In the genomic region with DNA sequence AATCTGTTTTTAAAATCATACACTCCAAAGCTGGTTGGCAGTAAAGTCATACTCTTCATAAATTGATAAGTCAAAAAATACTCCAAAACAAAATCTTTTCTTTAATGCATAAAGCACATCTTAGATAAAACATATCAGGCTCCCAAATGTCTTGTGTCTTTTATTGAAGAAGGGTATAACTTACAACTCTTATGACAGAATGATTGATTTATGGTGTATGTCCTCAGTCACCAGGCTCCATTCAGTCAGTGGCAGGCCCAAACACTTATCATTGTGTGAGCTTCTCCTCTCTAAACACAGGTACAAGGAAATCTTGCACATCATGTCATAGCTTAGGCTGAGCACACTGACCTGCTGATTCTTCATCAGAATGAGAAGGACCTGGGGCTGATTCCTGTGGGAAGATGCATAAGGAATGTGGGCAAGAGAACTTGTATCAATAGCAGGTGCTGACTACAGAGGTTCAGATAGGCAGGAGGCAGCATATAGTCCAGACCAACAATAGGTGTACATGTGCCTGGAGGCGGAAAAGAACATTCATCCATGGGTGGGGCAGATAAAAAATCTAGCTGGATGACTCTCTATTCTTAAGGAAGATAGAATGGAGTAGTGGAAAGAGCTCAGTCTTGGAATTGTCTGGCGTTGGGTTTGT, we compare ENCODE assay signal across 17 cellular contexts. TPM values are rescaled to one million over a fixed set of nuclear protein-coding genes. Genes with fewer than 3 reads are reported as not detected.
DNase-seq lines count a peak whose midpoint lies in the region; ATAC-seq and TF ChIP-seq lines count a peak whose summit lies in the region.
"Had no signal": no experiment of that assay in that cellular context is flagged by ENCODE, and none has a peak within 500 bp of the region (broad histone marks: within the 10 kb centered on the region; RNA-seq: fewer than 3 reads in every experiment).

No MANE protein-coding gene starts in this region.

- H3K36me3 ChIP-seq in breast epithelium (no peaks in the 10 kb centered on the region), brain microvascular endothelial cell (replicated peaks) (peaks cover 9% of the 10 kb centered on the region), lower lobe of right lung (peaks cover 6% of the 10 kb centered on the region), tibial artery (peaks cover 7 to 23% (median 11%) of the 10 kb centered on the region in 3 donors)
- H3K36me3 ChIP-seq: MG63 had no signal

- H3K4me1 ChIP-seq in breast epithelium (no peaks in the 10 kb centered on the region), lower lobe of right lung (peaks cover 16% of the 10 kb centered on the region), tibial artery (peaks cover 0 to 33% (median 6%) of the 10 kb centered on the region in 4 donors)

- BruUV-seq in MCF 10A (replicated peaks; lab: Mats Ljungman, UMichigan), result no TSS peak

- POLR2A ChIA-PET in MCF 10A (lab: Yijun Ruan, JAX), result interaction anchor here (0.6 to 2.3 kb wide), 5 partner anchors 64 to 234 kb away, joined by 3 to 14 read pairs (median 3); a partner anchor contains a TSS

- CTCF ChIA-PET in MCF 10A (lab: Yijun Ruan, JAX), result interaction anchor here (0.5 to 3.6 kb wide), 13 partner anchors 15 to 226 kb away, joined by 3 to 24 read pairs (median 4); a partner anchor contains a TSS
- CTCF ChIA-PET in activated naive CD4-positive, alpha-beta T cell treated with anti-CD3 and anti-CD28 coated beads for 36 hours (lab: Charles Lee), result interaction anchor here (0.6 to 1.3 kb wide), 4 partner anchors 17 to 225 kb away, joined by 3 read pairs; no protein-coding TSS in a partner anchor

- no peak overlapping the region for H3K27ac Mint-ChIP-seq in MCF 10A (ENCODE audit: low read depth, unreplicated experiment)
- no peak overlapping the region for H3K27ac Mint-ChIP-seq in activated naive CD4-positive, alpha-beta T cell treated with anti-CD3 and anti-CD28 coated beads for 36 hours
- H3K27ac Mint-ChIP-seq: activated naive CD8-positive, alpha-beta T cell treated with anti-CD3 and anti-CD28 coated beads for 36 hours; dendritic cell treated with granulocyte-macrophage colony-stimulating factor and Interleukin-4, amounts not matched to agents 40 ng/mL and 50 ng/mL, for 4 days; natural killer cell had no signal

- no peak for TF ChIP-seq POLR2A in breast epithelium (IDR thresholded peaks at IDR 0.05)

- H3K4me1 Mint-ChIP-seq in MCF 10A (ENCODE audit: insufficient read depth, unreplicated experiment), result peaks cover 6% of the 10 kb centered on the region
- no peaks in the 10 kb centered on the region for H3K4me1 Mint-ChIP-seq in activated naive CD4-positive, alpha-beta T cell treated with anti-CD3 and anti-CD28 coated beads for 36 hours (ENCODE audit: low read depth)
- H3K4me1 Mint-ChIP-seq: activated naive CD8-positive, alpha-beta T cell treated with anti-CD3 and anti-CD28 coated beads for 36 hours; natural killer cell had no signal

- intact Hi-C loops in breast epithelium (cut with DNase I; ENCODE audit: low total_unique reads), result no loop called here
- intact Hi-C loops in MCF 10A (cut with micrococcal nuclease), result loop anchor here (5.0 kb wide), 1 partner anchor 226 kb away; no protein-coding TSS in a partner anchor
- intact Hi-C loops in lower lobe of right lung (cut with DNase I), result no loop called here
- intact Hi-C loops in tibial artery (cut with DNase I; ENCODE audit: low total_unique reads), result loop anchor here (10.0 kb wide), 1 partner anchor 139 kb away; a partner anchor contains a TSS
- intact Hi-C loops in activated naive CD4-positive, alpha-beta T cell treated with anti-CD3 and anti-CD28 coated beads for 36 hours (cut with micrococcal nuclease), result no loop called here

- no peaks in the 10 kb centered on the region for H3K9me3 Mint-ChIP-seq in MCF 10A (ENCODE audit: unreplicated experiment)
- peaks cover 4% of the 10 kb centered on the region for H3K9me3 Mint-ChIP-seq in activated naive CD4-positive, alpha-beta T cell treated with anti-CD3 and anti-CD28 coated beads for 36 hours
- H3K9me3 Mint-ChIP-seq: natural killer cell had no signal

- TF ChIP-seq CTCF in breast epithelium (IDR thresholded peaks at IDR 0.05) (no peak), MCF 10A (IDR thresholded peaks at IDR 0.05; ENCODE audit: unreplicated experiment) (no peak), brain microvascular endothelial cell (IDR thresholded peaks at IDR 0.05; ENCODE audit: low read depth, low read length, missing control alignments) (no peak), lower lobe of right lung (IDR thresholded peaks at IDR 0.05) (no peak), tibial artery (IDR thresholded peaks at IDR 0.05) (no peak)

- H3K27ac ChIP-seq in breast epithelium, result peak overlapping the region in 1 of 2 donors; percentile 7
- H3K27ac ChIP-seq in brain microvascular endothelial cell, result no peak overlapping the region
- peak overlapping the region; percentile 77 for H3K27ac ChIP-seq in lower lobe of right lung
- H3K27ac ChIP-seq in tibial artery, result peak overlapping the region; percentile 83 to 92

- no peaks in the 10 kb centered on the region for H3K9me3 ChIP-seq in breast epithelium
- H3K9me3 ChIP-seq in lower lobe of right lung, result no peaks in the 10 kb centered on the region
- H3K9me3 ChIP-seq in tibial artery, result no peaks in the 10 kb centered on the region

- no peak for ATAC-seq in lower lobe of right lung
- ATAC-seq: activated CD4-positive, CD25-positive, alpha-beta regulatory T cell treated with anti-CD3 and anti-CD28 coated beads, Interleukin-2, amount 50 U/mL, for 24 hours; natural killer cell had no signal

- no peaks in the 10 kb centered on the region for H3K27me3 Mint-ChIP-seq in MCF 10A (ENCODE audit: insufficient read depth, unreplicated experiment)
- peaks cover 3% of the 10 kb centered on the region for H3K27me3 Mint-ChIP-seq in activated naive CD4-positive, alpha-beta T cell treated with anti-CD3 and anti-CD28 coated beads for 36 hours (ENCODE audit: low read depth)

- in situ Hi-C loops in brain microvascular endothelial cell (cut with HindIII; ENCODE audit: low pct_ligation_motif_present, low sequenced_read_pairs), result no loop called here

- peak overlapping the region in 2 of 3 donors; percentile 33 to 55 for H3K4me3 ChIP-seq in breast epithelium
- peak overlapping the region; percentile 58 for H3K4me3 ChIP-seq in brain microvascular endothelial cell (ENCODE audit: low read depth, low read length)
- peak overlapping the region; percentile 45 for H3K4me3 ChIP-seq in lower lobe of right lung
- H3K4me3 ChIP-seq in tibial artery, result peak overlapping the region; percentile 55 to 63

- H3K27me3 ChIP-seq in breast epithelium (no peaks in the 10 kb centered on the region), brain microvascular endothelial cell (replicated peaks) (no peaks in the 10 kb centered on the region), lower lobe of right lung (ENCODE audit: low read depth) (no peaks in the 10 kb centered on the region), tibial artery (no peaks in the 10 kb centered on the region)
- H3K27me3 ChIP-seq: MG63 had no signal

- DNase-seq in breast epithelium (ENCODE audit: low spot score in 2 of 2), result no peak
- no peak for DNase-seq in MCF 10A (ENCODE audit: unreplicated experiment)
- DNase-seq in brain microvascular endothelial cell, result no peak
- DNase-seq in lower lobe of right lung, result no peak
- DNase-seq in tibial artery, result no peak
- no peak for DNase-seq in activated naive CD4-positive, alpha-beta T cell treated with anti-CD3 and anti-CD28 coated beads for 36 hours
- no peak for DNase-seq in SKM-1 (lab: John Stamatoyannopoulos, UW; ENCODE audit: unreplicated experiment)
- no peak for DNase-seq in NCI-H1417 treated with DMSO at 0.1 percent for 48 hours (lab: John Stamatoyannopoulos, UW)
- DNase-seq: activated naive CD8-positive, alpha-beta T cell treated with anti-CD3 and anti-CD28 coated beads for 36 hours; kidney glomerular epithelial cell; MG63; natural killer cell; NCI-H2227 treated with DMSO at 0.1 percent for 48 hours; small intestine had no signal

- no peak overlapping the region for H3K4me3 Mint-ChIP-seq in MCF 10A (ENCODE audit: unreplicated experiment)
- H3K4me3 Mint-ChIP-seq in activated naive CD4-positive, alpha-beta T cell treated with anti-CD3 and anti-CD28 coated beads for 36 hours, result no peak overlapping the region
- H3K4me3 Mint-ChIP-seq: activated naive CD8-positive, alpha-beta T cell treated with anti-CD3 and anti-CD28 coated beads for 36 hours; dendritic cell treated with granulocyte-macrophage colony-stimulating factor and Interleukin-4, amounts not matched to agents 40 ng/mL and 50 ng/mL, for 4 days; natural killer cell had no signal

- H3K36me3 Mint-ChIP-seq in MCF 10A (ENCODE audit: insufficient read depth, unreplicated experiment), result no peaks in the 10 kb centered on the region
- H3K36me3 Mint-ChIP-seq in activated naive CD4-positive, alpha-beta T cell treated with anti-CD3 and anti-CD28 coated beads for 36 hours (ENCODE audit: low read depth), result no peaks in the 10 kb centered on the region
- H3K36me3 Mint-ChIP-seq: activated naive CD8-positive, alpha-beta T cell treated with anti-CD3 and anti-CD28 coated beads for 36 hours; natural killer cell had no signal

RNA-seq across cellular contexts. Expression of a gene that starts 1.9 kb away (rescaled TPM):
- total RNA-seq in breast epithelium (1 to 10 TPM in 2 of 3 donors, under 1 TPM in 1; 0.73 to 2.4 (median 1.6) TPM), MCF 10A (2022) (not detected in 2 replicates), lower lobe of right lung (1.9 TPM)
- total RNA-seq in activated naive CD4-positive, alpha-beta T cell treated with anti-CD3 and anti-CD28 coated beads for 36 hours, result not detected
- total RNA-seq: activated naive CD8-positive, alpha-beta T cell treated with anti-CD3 and anti-CD28 coated beads for 36 hours had no signal

RNA-seq across cellular contexts. Expression of a gene that starts 32.1 kb away (rescaled TPM):
- total RNA-seq in breast epithelium, result under 1 TPM in 1 of 3 donors, not detected in 2; 0.80 TPM
- not detected in 2 replicates for total RNA-seq in MCF 10A (2022)
- not detected for total RNA-seq in lower lobe of right lung
- not detected for total RNA-seq in activated naive CD4-positive, alpha-beta T cell treated with anti-CD3 and anti-CD28 coated beads for 36 hours
- total RNA-seq: A172; activated naive CD8-positive, alpha-beta T cell treated with anti-CD3 and anti-CD28 coated beads for 36 hours had no signal

RNA-seq across cellular contexts. Expression of a gene that starts 40.2 kb away (rescaled TPM):
- not detected for total RNA-seq in breast epithelium
- total RNA-seq in MCF 10A (2022), result not detected in 2 replicates
- not detected for total RNA-seq in lower lobe of right lung
- total RNA-seq in activated naive CD4-positive, alpha-beta T cell treated with anti-CD3 and anti-CD28 coated beads for 36 hours, result not detected
- total RNA-seq: A172; activated naive CD8-positive, alpha-beta T cell treated with anti-CD3 and anti-CD28 coated beads for 36 hours; natural killer cell had no signal

RNA-seq across cellular contexts. Expression of a gene that starts 52.2 kb away (rescaled TPM):
- 1 to 10 TPM; 2.3 to 9.1 (median 8.3) TPM for total RNA-seq in breast epithelium
- total RNA-seq in MCF 10A (2022), result not detected in 2 replicates
- total RNA-seq in lower lobe of right lung, result 9.1 TPM
- total RNA-seq in activated naive CD4-positive, alpha-beta T cell treated with anti-CD3 and anti-CD28 coated beads for 36 hours, result 1 to 10 TPM; 3.1 to 3.4 TPM
- total RNA-seq: A172 had no signal

RNA-seq across cellular contexts. Expression of a gene that starts 58.0 kb away (rescaled TPM):
- total RNA-seq in breast epithelium (10 to 100 TPM; 28.0 to 48.2 (median 39.0) TPM), MCF 10A (2022) (41.6 and 57.2 TPM in 2 replicates), lower lobe of right lung (35.9 TPM)
- total RNA-seq in activated naive CD4-positive, alpha-beta T cell treated with anti-CD3 and anti-CD28 coated beads for 36 hours, result 10 to 100 TPM; 47.8 to 50.3 TPM

Comparison
In these comparisons a context has a peak if more than half of its experiments do, and no peak if none do; other contexts are left out.
1. intact Hi-C loops: an anchor here in MCF 10A (5.0 kb wide) and tibial artery (10.0 kb wide); none called in breast epithelium, lower lobe of right lung and activated naive CD4-positive, alpha-beta T cell treated with anti-CD3 and anti-CD28 coated beads for 36 hours.